ENCODE assay signal across 8 cellular contexts in the genomic region with DNA sequence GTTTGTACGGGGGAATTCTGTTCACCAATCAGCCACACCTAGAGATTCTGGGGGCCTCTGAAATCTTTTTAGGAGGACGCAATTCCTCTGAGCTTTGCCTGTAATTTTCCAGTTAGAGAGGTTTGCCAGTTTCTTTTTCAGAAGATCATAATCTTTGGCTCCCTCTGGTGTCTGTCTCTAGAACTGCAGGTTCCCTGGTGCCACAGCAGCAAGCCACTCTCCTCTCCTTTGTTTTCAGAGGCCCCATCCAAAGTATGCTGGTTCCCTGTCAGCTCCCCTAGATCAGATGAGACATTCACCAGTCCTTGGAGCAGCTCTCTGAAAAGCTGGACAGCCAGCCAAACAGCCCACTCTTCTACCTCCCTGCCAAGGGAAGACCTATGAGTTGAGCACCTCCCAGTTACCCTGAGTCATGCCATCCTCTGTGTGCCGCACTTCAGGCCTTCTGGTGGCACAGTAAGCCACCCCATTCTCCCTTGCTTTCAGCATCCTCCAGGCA. TPM values are rescaled to one million over a fixed set of nuclear protein-coding genes. Genes with fewer than 3 reads are reported as not detected.
DNase-seq lines count a peak whose midpoint lies in the region; ATAC-seq and TF ChIP-seq lines count a peak whose summit lies in the region.

No MANE protein-coding gene starts in this region.

- H3K27me3 ChIP-seq in GM06990 (replicated peaks; ENCODE audit: control insufficient read depth, insufficient read depth, low read length): no peaks in the 10 kb centered on the region; the same call in 1 of the 2 replicates

- no peaks in the 10 kb centered on the region for H3K36me3 ChIP-seq in GM06990 (ENCODE audit: control insufficient read depth, insufficient read depth, low read length)

- H3K4me3 Mint-ChIP-seq in T-helper 2 cell treated with Interferon-gamma antibody and Interleukin-4, amounts not matched to agents 5 μg/mL and 100 μg/mL, for 36 hours: no peak overlapping the region

- H3K9me3 Mint-ChIP-seq in T-helper 2 cell treated with Interferon-gamma antibody and Interleukin-4, amounts not matched to agents 5 μg/mL and 100 μg/mL, for 36 hours: peaks cover 18% of the 10 kb centered on the region

- H3K4me1 Mint-ChIP-seq in T-helper 2 cell treated with Interferon-gamma antibody and Interleukin-4, amounts not matched to agents 5 μg/mL and 100 μg/mL, for 36 hours (ENCODE audit: low read depth): peaks cover 2% of the 10 kb centered on the region

- no peak overlapping the region for H3K4me3 ChIP-seq in GM06990 (replicated peaks; ENCODE audit: low read depth, low read length)

- no peaks in the 10 kb centered on the region for H3K36me3 Mint-ChIP-seq in T-helper 2 cell treated with Interferon-gamma antibody and Interleukin-4, amounts not matched to agents 5 μg/mL and 100 μg/mL, for 36 hours (ENCODE audit: low read depth)

- TF ChIP-seq CTCF in GM06990 (IDR thresholded peaks at IDR 0.05; ENCODE audit: insufficient read depth, low read length, poor library complexity, severe bottlenecking): peak; percentile 79

- peak; percentile 58 to 81 for ATAC-seq in left cardiac atrium
- no peak for ATAC-seq in HG03159 (IDR thresholded peaks at IDR 0.05; ENCODE audit: unreplicated experiment)

- peaks cover 18% of the 10 kb centered on the region for H3K27me3 Mint-ChIP-seq in T-helper 2 cell treated with Interferon-gamma antibody and Interleukin-4, amounts not matched to agents 5 μg/mL and 100 μg/mL, for 36 hours (ENCODE audit: low read depth)

- H3K27ac ChIP-seq in angular gyrus (ENCODE audit: low read depth, low read length): peak overlapping the region; percentile 79

- DNase-seq in GM06990 (ENCODE audit: extremely low read depth, insufficient read length) (no peak), NCI-H1417 treated with DMSO at 0.1 percent for 48 hours (lab: John Stamatoyannopoulos, UW) (peak; percentile 50), left cardiac atrium (peak; percentile 49), pulmonary artery endothelial cell (ENCODE audit: low read depth, low spot score) (peak; percentile 24), mesenteric fat pad (ENCODE audit: low spot score) (no peak)
- peak; percentile 40 for DNase-seq in T-helper 2 cell treated with Interferon-gamma antibody and Interleukin-4, amounts not matched to agents 5 μg/mL and 100 μg/mL, for 36 hours (ENCODE audit: low spot score)

- no peak overlapping the region for H3K27ac Mint-ChIP-seq in T-helper 2 cell treated with Interferon-gamma antibody and Interleukin-4, amounts not matched to agents 5 μg/mL and 100 μg/mL, for 36 hours

- intact Hi-C loops in left cardiac atrium (cut with DNase I): loop anchor here (1.0 to 5.0 kb wide), 2 partner anchors 84 to 85 kb away; partner anchors contain the start of gene B9D1 (in 1 of the 2)

RNA-seq across cellular contexts. Expression of gene RNF112, which starts 36.1 kb away (rescaled TPM):
- total RNA-seq in left cardiac atrium (1 to 10 TPM; 2.5 to 6.8 TPM), pulmonary artery endothelial cell (0.07 TPM in 2 replicates), mesenteric fat pad (3.9 TPM)

Comparison
In these comparisons a context has a peak if more than half of its experiments do, and no peak if none do; other contexts are left out.
1. DNase-seq: peak in NCI-H1417 treated with DMSO at 0.1 percent for 48 hours (single experiment), T-helper 2 cell treated with Interferon-gamma antibody and Interleukin-4, amounts not matched to agents 5 μg/mL and 100 μg/mL, for 36 hours (single experiment), left cardiac atrium (single experiment) and pulmonary artery endothelial cell (single experiment); none in GM06990 (single experiment) and mesenteric fat pad (single experiment).